1 cellular context compared by ENCODE assay signal in the genomic region with DNA sequence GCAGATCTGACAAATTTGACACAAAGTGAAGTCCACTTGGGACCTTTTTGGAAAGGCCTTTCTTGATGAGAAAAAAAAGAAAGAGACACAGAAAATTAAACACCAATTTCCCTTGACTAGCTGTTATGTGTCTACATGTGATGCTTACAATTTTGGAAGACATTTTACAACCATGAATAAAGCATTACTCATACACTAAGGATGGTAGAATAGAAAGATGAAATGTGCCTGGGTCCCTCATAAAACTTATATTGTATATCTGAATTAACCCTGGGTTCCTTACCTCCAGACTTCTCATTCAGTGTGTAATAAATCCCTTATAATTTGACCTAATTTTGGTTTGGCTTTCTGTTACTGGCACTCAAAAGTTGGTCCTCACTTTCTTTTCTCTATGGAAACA.
TF ChIP-seq lines count a peak whose summit lies in the region.

No MANE protein-coding gene starts in this region.

TF ChIP-seq in H1, 55 proteins besides CTCF, POLR2A, EP300 and RAD21 (continued from another document):
- TF ChIP-seq, protein P1, sequence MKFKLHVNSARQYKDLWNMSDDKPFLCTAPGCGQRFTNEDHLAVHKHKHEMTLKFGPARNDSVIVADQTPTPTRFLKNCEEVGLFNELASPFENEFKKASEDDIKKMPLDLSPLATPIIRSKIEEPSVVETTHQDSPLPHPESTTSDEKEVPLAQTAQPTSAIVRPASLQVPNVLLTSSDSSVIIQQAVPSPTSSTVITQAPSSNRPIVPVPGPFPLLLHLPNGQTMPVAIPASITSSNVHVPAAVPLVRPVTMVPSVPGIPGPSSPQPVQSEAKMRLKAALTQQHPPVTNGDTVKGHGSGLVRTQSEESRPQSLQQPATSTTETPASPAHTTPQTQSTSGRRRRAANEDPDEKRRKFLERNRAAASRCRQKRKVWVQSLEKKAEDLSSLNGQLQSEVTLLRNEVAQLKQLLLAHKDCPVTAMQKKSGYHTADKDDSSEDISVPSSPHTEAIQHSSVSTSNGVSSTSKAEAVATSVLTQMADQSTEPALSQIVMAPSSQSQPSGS (IDR thresholded peaks at IDR 0.05; ENCODE audit: low read length) = no peak
- TF ChIP-seq FOSL1 (IDR thresholded peaks at IDR 0.05; ENCODE audit: insufficient read depth, low read depth, low read length) (no peak), SIN3A (conservative IDR thresholded peaks at IDR 0.05 in 1 of 2, IDR thresholded peaks at IDR 0.05 in 1 of 2; ENCODE audit: low read depth in 1 of 2, low read length in 2 of 2) (no peak), TAF7 (optimal IDR thresholded peaks at IDR 0.05; ENCODE audit: borderline replicate concordance, low read depth, low read length) (no peak), RFX5 (IDR thresholded peaks at IDR 0.05; ENCODE audit: borderline replicate concordance, low read depth, low read length) (no peak), YY1 (IDR thresholded peaks at IDR 0.05; ENCODE audit: low read depth, low read length) (no peak), ZNF274 (IDR thresholded peaks at IDR 0.05; ENCODE audit: borderline replicate concordance, extremely low read depth, low read length) (no peak), CHD7 (IDR thresholded peaks at IDR 0.05; ENCODE audit: insufficient replicate concordance, low read length) (no peak), TBP (IDR thresholded peaks at IDR 0.05; ENCODE audit: low read depth, low read length) (no peak), CTBP2 (IDR thresholded peaks at IDR 0.05; ENCODE audit: borderline replicate concordance, insufficient read depth, insufficient read length, low read length) (no peak), CBX5 (IDR thresholded peaks at IDR 0.05; ENCODE audit: low read depth, low read length) (no peak), E2F6 (IDR thresholded peaks at IDR 0.05) (no peak), KDM5A (IDR thresholded peaks at IDR 0.05; ENCODE audit: low read length) (no peak), POLR2AphosphoS5 (IDR thresholded peaks at IDR 0.05; ENCODE audit: low read depth, low read length) (no peak)
- TF ChIP-seq, protein P2, sequence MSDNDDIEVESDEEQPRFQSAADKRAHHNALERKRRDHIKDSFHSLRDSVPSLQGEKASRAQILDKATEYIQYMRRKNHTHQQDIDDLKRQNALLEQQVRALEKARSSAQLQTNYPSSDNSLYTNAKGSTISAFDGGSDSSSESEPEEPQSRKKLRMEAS (IDR thresholded peaks at IDR 0.05) = no peak
